Comparison of ENCODE assay signal across 7 cellular contexts in the genomic region with DNA sequence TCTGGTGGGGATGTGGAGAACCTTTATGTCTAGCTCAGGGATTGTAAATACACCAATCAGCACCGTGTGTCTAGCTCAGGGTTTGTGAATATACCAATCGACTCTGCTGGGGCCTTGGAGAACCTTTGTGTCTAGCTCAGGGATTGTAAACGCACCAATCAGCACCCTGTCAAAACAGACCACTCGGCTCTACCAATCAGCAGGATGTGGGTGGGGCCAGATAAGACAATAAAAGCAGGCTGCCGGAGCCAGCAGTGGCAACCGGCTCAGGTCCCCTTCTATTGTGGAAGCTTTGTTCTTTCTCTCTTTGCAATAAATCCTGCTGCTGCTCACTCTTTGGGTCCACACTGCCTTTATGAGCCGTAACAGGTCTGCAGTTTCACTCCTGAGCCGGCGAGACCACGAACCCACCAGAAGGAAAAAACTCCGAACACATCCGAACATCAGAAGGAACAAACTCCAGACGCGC. TPM values are rescaled to one million over a fixed set of nuclear protein-coding genes. Genes with fewer than 3 reads are reported as not detected.
DNase-seq lines count a peak whose midpoint lies in the region; ATAC-seq, FAIRE-seq and TF ChIP-seq lines count a peak whose summit lies in the region.
"Not testable (repeated sequence)": the region's sequence is repeated elsewhere in the genome, so short reads cannot be mapped to it uniquely, and the experiment has no call there.

No MANE protein-coding gene starts in this region.

- TF ChIP-seq CTCF in GM12878 (IDR thresholded peaks at IDR 0.05 in 2 of 3, conservative IDR thresholded peaks at IDR 0.05 in 1 of 3; ENCODE audit: control insufficient read depth in 2 of 3, extremely low read depth in 1 of 3, insufficient read depth in 1 of 3, low read depth in 3 of 3, low read length in 3 of 3); foreskin fibroblast (IDR thresholded peaks at IDR 0.05; ENCODE audit: low read depth, low read length); mesothelial cell of epicardium (IDR thresholded peaks at IDR 0.05; ENCODE audit: unreplicated experiment): not testable (repeated sequence)

- H3K27me3 ChIP-seq in GM23248 (replicated peaks; ENCODE audit: insufficient read depth); GM12878 (replicated peaks in 1 of 2; ENCODE audit: control insufficient read depth in 2 of 2, insufficient read depth in 2 of 2, low read length in 1 of 2); skeletal muscle tissue (ENCODE audit: control insufficient read depth in 3 of 3, insufficient read depth in 3 of 3, low read length in 3 of 3): not testable (repeated sequence)

- ATAC-seq in GM12878, result not testable (repeated sequence)

- not testable (repeated sequence) for H4K20me1 ChIP-seq in GM23248 (ENCODE audit: insufficient read depth); GM12878 (ENCODE audit: control insufficient read depth, insufficient read depth)

- SMC1A ChIA-PET in GM12878 (lab: Charles Lee; ENCODE audit: uncharacterized antibody, unreplicated experiment), result interaction anchor here (0.7 to 5.2 kb wide), 4 partner anchors 31 to 44 kb away, joined by 3 to 33 read pairs (median 4); a partner anchor contains a TSS

- TSS peak; percentile 93 for BruUV-seq in GM12878 (replicated peaks; lab: Mats Ljungman, UMichigan)

- RAD21 ChIA-PET in GM12878 (lab: Charles Lee; ENCODE audit: unreplicated experiment), result interaction anchor here (1.4 to 3.8 kb wide), 4 partner anchors 34 to 395 kb away, joined by 3 to 22 read pairs (median 7); a partner anchor contains a TSS

- 23 to 24% methylated on average over 14 of the region's 14 CpGs for WGBS in GM23248 (ENCODE audit: low coverage in 1 of 2, low lambda C conversion rate in 2 of 2, missing lambda C conversion rate in 2 of 2), 2 experiments
- WGBS in GM12878 (ENCODE audit: insufficient coverage, insufficient replicate concordance, low lambda C conversion rate, missing lambda C conversion rate), result 24% methylated on average over 14 of the region's 14 CpGs

- H3K27ac ChIP-seq in GM23248 (peak overlapping the region; percentile 68), GM12878 (ENCODE audit: control insufficient read depth, insufficient read depth) (peak overlapping the region; percentile 38), skeletal muscle tissue (ENCODE audit: low read depth, low read length) (peak overlapping the region; percentile 77)

- H2AFZ ChIP-seq in GM23248 (peak overlapping the region; percentile 100), GM12878 (ENCODE audit: control insufficient read depth, low read depth, low read length) (peak overlapping the region; percentile 98)

- H3K36me3 ChIP-seq in GM23248 (ENCODE audit: low read depth); GM12878 (ENCODE audit: control insufficient read depth in 2 of 2, insufficient read depth in 2 of 2, low read length in 1 of 2): not testable (repeated sequence)
- H3K36me3 ChIP-seq in skeletal muscle tissue (ENCODE audit: control insufficient read depth in 3 of 3, insufficient read depth in 3 of 3, low read length in 3 of 3), result peaks cover 0 to 11% (median 9%) of the 10 kb centered on the region in 3 donors

- H3F3A ChIP-seq in GM23248 (ENCODE audit: insufficient read depth), result not testable (repeated sequence)

- intact Hi-C loops in GM12878 (cut with micrococcal nuclease; ENCODE audit: unreplicated experiment), result not testable (repeated sequence)

- H3K4me3 ChIP-seq in GM23248 (peak overlapping the region; percentile 84), GM12878 (peak overlapping the region; percentile 74; the same call in 1 of the 2 replicates), foreskin fibroblast (ENCODE audit: low read depth in 1 of 2, low read length in 2 of 2) (peak overlapping the region; percentile 71 to 86), skeletal muscle tissue (ENCODE audit: low read length in 3 of 3) (peak overlapping the region; percentile 76 to 81 (median 77))

- H3K9ac ChIP-seq in GM23248 (peak overlapping the region; percentile 79), skeletal muscle tissue (ENCODE audit: low read depth in 1 of 3, low read length in 3 of 3) (peak overlapping the region; percentile 70 to 89 (median 79))
- not testable (repeated sequence) for H3K9ac ChIP-seq in GM12878 (ENCODE audit: control insufficient read depth, insufficient read depth, low read length)

- POLR2A ChIA-PET in GM12878 (lab: Charles Lee), result interaction anchor here (0.6 to 2.1 kb wide), 5 partner anchors 14 to 389 kb away, joined by 3 to 6 read pairs (median 4); a partner anchor contains a TSS

- peak overlapping the region; percentile 96 for H3K27ac Mint-ChIP-seq in mesothelial cell of epicardium

- peaks cover 22% of the 10 kb centered on the region for H3K36me3 Mint-ChIP-seq in mesothelial cell of epicardium

- not testable (repeated sequence) for H3K9me2 ChIP-seq in GM23248 (ENCODE audit: insufficient read depth)

- not testable (repeated sequence) for FAIRE-seq in GM12878 (lab: Jason Lieb, UNC)

- TF ChIP-seq EP300 in GM12878 (IDR thresholded peaks at IDR 0.05; ENCODE audit: borderline replicate concordance in 1 of 2, control insufficient read depth in 1 of 2, low read depth in 2 of 2, low read length in 2 of 2), result not testable (repeated sequence)

- not testable (repeated sequence) for H3K9me3 Mint-ChIP-seq in mesothelial cell of epicardium

- H3K79me2 ChIP-seq in GM23248 (ENCODE audit: insufficient read depth) (peaks cover 34% of the 10 kb centered on the region), GM12878 (ENCODE audit: control insufficient read depth, insufficient read depth, low read length) (peaks cover 25% of the 10 kb centered on the region)

- peaks cover 37% of the 10 kb centered on the region for H3K4me1 Mint-ChIP-seq in mesothelial cell of epicardium

- H3K4me2 ChIP-seq in GM23248 (ENCODE audit: unreplicated experiment) (peak overlapping the region; percentile 87), GM12878 (ENCODE audit: control insufficient read depth, insufficient read depth) (peak overlapping the region; percentile 88)

- H3K9me3 ChIP-seq in GM23248 (ENCODE audit: low read depth); GM12878 (replicated peaks; ENCODE audit: control insufficient read depth, insufficient read depth, low read length); skeletal muscle tissue (ENCODE audit: control insufficient read depth in 3 of 3, low read length in 3 of 3): not testable (repeated sequence)

- DNase-seq in GM23248; GM12878 (ENCODE audit: low read depth, low spot score); mesothelial cell of epicardium (ENCODE audit: low spot score in 2 of 2, unreplicated experiment in 2 of 2): not testable (repeated sequence)
- peak; percentile 38 for DNase-seq in NCI-H69 (lab: John Stamatoyannopoulos, UW)
- DNase-seq in activated CD4-positive, CD25-positive, alpha-beta regulatory T cell treated with anti-CD3 and anti-CD28 coated beads, Interleukin-2, amount 50 U/mL, for 72 hours, result peak; percentile 45
- DNase-seq in foreskin fibroblast, result peak in 1 of 2 donors; percentile 30

- not testable (repeated sequence) for TF ChIP-seq RAD21 in GM12878 (IDR thresholded peaks at IDR 0.05; ENCODE audit: insufficient read depth, low read depth, low read length)

- peaks cover 15% of the 10 kb centered on the region for H3K4me1 ChIP-seq in GM23248 (ENCODE audit: insufficient read depth)
- H3K4me1 ChIP-seq in GM12878 (ENCODE audit: control insufficient read depth, insufficient read depth, low read length), result not testable (repeated sequence)
- peaks cover 28 to 31% (median 28%) of the 10 kb centered on the region in 3 donors for H3K4me1 ChIP-seq in skeletal muscle tissue (ENCODE audit: control insufficient read depth in 3 of 3, insufficient read depth in 3 of 3, low read length in 3 of 3)

- in situ Hi-C loops in GM23248 (cut with MboI); GM12878 (cut with MboI): not testable (repeated sequence)

- not testable (repeated sequence) for TF ChIP-seq POLR2A in GM12878 (IDR thresholded peaks at IDR 0.05; ENCODE audit: low read depth, low read length)

- not testable (repeated sequence) for H3K27me3 Mint-ChIP-seq in mesothelial cell of epicardium (ENCODE audit: low read depth)

- CTCF ChIA-PET in GM12878 (lab: Yijun Ruan, JAX), result interaction anchor here (0.9 to 2.2 kb wide), 5 partner anchors 26 to 201 kb away, joined by 3 to 5 read pairs (median 4); no protein-coding TSS in a partner anchor

- H3K4me3 Mint-ChIP-seq in mesothelial cell of epicardium, result peak overlapping the region; percentile 78

RNA-seq across cellular contexts. Expression of a gene that starts 20.5 kb away (rescaled TPM):
- total RNA-seq in GM23248 (2014; rRNA removed; shearing (Covaris generic)), result 0.38 TPM in 1 of 2 replicates, not detected in the other
- polyA plus RNA-seq in GM23248 (2016; fragmentation: Nextera tagmentation; extraction: Ambion mirVana) (0.80 TPM in 1 of 2 replicates, not detected in the other), GM12878 (2011; rRNA removed) (not detected in 2 replicates), GM12878 (2014; fragmentation: Illumina TruSeq; extraction: Trizol) (not detected in 2 replicates), GM12878 (2014; fragmentation: Nextera tagmentation; extraction: Ambion mirVana) (not detected), GM12878 (2014; rRNA removed) (not detected in 2 replicates), GM12878 (2016; fragmentation: Nextera tagmentation; extraction: Ambion mirVana) (not detected)
- total RNA-seq in GM12878 (2013; cell fraction: nucleolus; rRNA removed), result not detected in 2 replicates
- total RNA-seq in GM12878 (2014; rRNA removed) (not detected in 2 replicates), GM12878 (2014; rRNA removed; fragmentation: Illumina TruSeq; extraction: Trizol) (not detected in 2 replicates), GM12878 (2021) (0.37 and 0.90 TPM in 2 replicates), mesothelial cell of epicardium (1.1 to 4.6 TPM (median 3.4 TPM) in 3 replicates), skeletal muscle tissue (0.52 TPM)
- polyA plus RNA-seq in GM12878 (2011; ENCODE audit: low read depth), result not detected
- not detected in 2 replicates for polyA plus RNA-seq in GM12878 (2011; cell fraction: cytosol; rRNA removed)
- not detected in 2 replicates for polyA plus RNA-seq in GM12878 (2011; cell fraction: nucleus; rRNA removed)
- not detected in 2 replicates for polyA plus RNA-seq in GM12878 (2012)
- polyA minus RNA-seq in GM12878 (2011; rRNA and poly(A)+ RNA removed), result not detected in 2 replicates
- 14.4 and 27.8 TPM in 2 replicates for polyA minus RNA-seq in GM12878 (2011; cell fraction: cytosol; rRNA and poly(A)+ RNA removed)
- polyA minus RNA-seq in GM12878 (2011; cell fraction: nucleus; rRNA and poly(A)+ RNA removed), result 3.7 and 12.0 TPM in 2 replicates

RNA-seq across cellular contexts. Expression of a gene that starts 32.7 kb away (rescaled TPM):
- total RNA-seq in GM23248 (2014; rRNA removed; shearing (Covaris generic)), result 95.7 and 108 TPM in 2 replicates
- polyA plus RNA-seq in GM23248 (2016; fragmentation: Nextera tagmentation; extraction: Ambion mirVana), result 261 and 273 TPM in 2 replicates
- 11.5 and 11.9 TPM in 2 replicates for total RNA-seq in GM12878 (2013; cell fraction: nucleolus; rRNA removed)
- total RNA-seq in GM12878 (2014; rRNA removed), result 48.5 and 50.6 TPM in 2 replicates
- 54.8 and 56.9 TPM in 2 replicates for total RNA-seq in GM12878 (2014; rRNA removed; fragmentation: Illumina TruSeq; extraction: Trizol)
- total RNA-seq in GM12878 (2021), result 105 TPM in 2 replicates
- 76.4 TPM for polyA plus RNA-seq in GM12878 (2011; ENCODE audit: low read depth)
- polyA plus RNA-seq in GM12878 (2011; rRNA removed), result 97.5 and 99.4 TPM in 2 replicates
- 61.4 and 95.3 TPM in 2 replicates for polyA plus RNA-seq in GM12878 (2011; cell fraction: cytosol; rRNA removed)
- 50.2 and 76.3 TPM in 2 replicates for polyA plus RNA-seq in GM12878 (2011; cell fraction: nucleus; rRNA removed)
- 107 and 111 TPM in 2 replicates for polyA plus RNA-seq in GM12878 (2012)
- 69.3 and 70.2 TPM in 2 replicates for polyA plus RNA-seq in GM12878 (2014; fragmentation: Illumina TruSeq; extraction: Trizol)
- polyA plus RNA-seq in GM12878 (2014; fragmentation: Nextera tagmentation; extraction: Ambion mirVana), result 10 to 100 TPM; 18.7 to 38.0 TPM
- polyA plus RNA-seq in GM12878 (2014; rRNA removed), result 103 and 105 TPM in 2 replicates
- 10 to 100 TPM; 92.3 to 92.8 TPM for polyA plus RNA-seq in GM12878 (2016; fragmentation: Nextera tagmentation; extraction: Ambion mirVana)
- polyA minus RNA-seq in GM12878 (2011; rRNA and poly(A)+ RNA removed), result 19.4 and 21.8 TPM in 2 replicates
- 9.2 and 14.2 TPM in 2 replicates for polyA minus RNA-seq in GM12878 (2011; cell fraction: cytosol; rRNA and poly(A)+ RNA removed)
- polyA minus RNA-seq in GM12878 (2011; cell fraction: nucleus; rRNA and poly(A)+ RNA removed), result 12.5 and 17.5 TPM in 2 replicates
- total RNA-seq in mesothelial cell of epicardium, result 242 to 249 TPM (median 246 TPM) in 3 replicates
- 83.0 TPM for total RNA-seq in skeletal muscle tissue

RNA-seq across cellular contexts. Expression of a gene that starts 36.4 kb away (rescaled TPM):
- 44.1 and 62.6 TPM in 2 replicates for total RNA-seq in GM23248 (2014; rRNA removed; shearing (Covaris generic))
- polyA plus RNA-seq in GM23248 (2016; fragmentation: Nextera tagmentation; extraction: Ambion mirVana) (43.9 and 46.1 TPM in 2 replicates), GM12878 (2011; rRNA removed) (85.1 and 117 TPM in 2 replicates), GM12878 (2014; fragmentation: Illumina TruSeq; extraction: Trizol) (61.1 and 67.8 TPM in 2 replicates), GM12878 (2014; fragmentation: Nextera tagmentation; extraction: Ambion mirVana) (10 to 100 TPM; 30.6 to 34.5 TPM), GM12878 (2014; rRNA removed) (51.3 and 58.7 TPM in 2 replicates), GM12878 (2016; fragmentation: Nextera tagmentation; extraction: Ambion mirVana) (10 to 100 TPM; 52.2 to 53.6 TPM)
- 29.8 and 30.0 TPM in 2 replicates for total RNA-seq in GM12878 (2013; cell fraction: nucleolus; rRNA removed)
- total RNA-seq in GM12878 (2014; rRNA removed) (41.3 and 52.4 TPM in 2 replicates), GM12878 (2014; rRNA removed; fragmentation: Illumina TruSeq; extraction: Trizol) (61.3 and 65.8 TPM in 2 replicates), GM12878 (2021) (44.0 and 44.2 TPM in 2 replicates), mesothelial cell of epicardium (66.9 to 68.8 TPM (median 67.9 TPM) in 3 replicates), skeletal muscle tissue (32.9 TPM)
- 27.4 TPM for polyA plus RNA-seq in GM12878 (2011; ENCODE audit: low read depth)
- polyA plus RNA-seq in GM12878 (2011; cell fraction: cytosol; rRNA removed), result 29.5 and 33.3 TPM in 2 replicates
- 43.6 and 56.6 TPM in 2 replicates for polyA plus RNA-seq in GM12878 (2011; cell fraction: nucleus; rRNA removed)
- 36.0 and 41.9 TPM in 2 replicates for polyA plus RNA-seq in GM12878 (2012)
- polyA minus RNA-seq in GM12878 (2011; rRNA and poly(A)+ RNA removed), result 20.3 and 23.2 TPM in 2 replicates
- 9.1 and 12.2 TPM in 2 replicates for polyA minus RNA-seq in GM12878 (2011; cell fraction: cytosol; rRNA and poly(A)+ RNA removed)
- polyA minus RNA-seq in GM12878 (2011; cell fraction: nucleus; rRNA and poly(A)+ RNA removed), result 15.6 and 21.7 TPM in 2 replicates

RNA-seq across cellular contexts. Expression of a gene that starts 42.7 kb away (rescaled TPM):
- total RNA-seq in GM23248 (2014; rRNA removed; shearing (Covaris generic)), result 22.9 and 27.3 TPM in 2 replicates
- polyA plus RNA-seq in GM23248 (2016; fragmentation: Nextera tagmentation; extraction: Ambion mirVana), result 22.7 and 23.3 TPM in 2 replicates
- 5.3 and 5.7 TPM in 2 replicates for total RNA-seq in GM12878 (2013; cell fraction: nucleolus; rRNA removed)
- 19.9 and 23.8 TPM in 2 replicates for total RNA-seq in GM12878 (2014; rRNA removed)
- 5.8 and 6.9 TPM in 2 replicates for total RNA-seq in GM12878 (2014; rRNA removed; fragmentation: Illumina TruSeq; extraction: Trizol)
- 18.0 and 20.4 TPM in 2 replicates for total RNA-seq in GM12878 (2021)
- 5.2 TPM for polyA plus RNA-seq in GM12878 (2011; ENCODE audit: low read depth)
- 9.8 and 11.5 TPM in 2 replicates for polyA plus RNA-seq in GM12878 (2011; rRNA removed)
- 11.7 and 17.3 TPM in 2 replicates for polyA plus RNA-seq in GM12878 (2011; cell fraction: cytosol; rRNA removed)
- polyA plus RNA-seq in GM12878 (2011; cell fraction: nucleus; rRNA removed), result 12.7 and 15.0 TPM in 2 replicates
- polyA plus RNA-seq in GM12878 (2012), result 11.9 and 12.5 TPM in 2 replicates
- polyA plus RNA-seq in GM12878 (2014; fragmentation: Illumina TruSeq; extraction: Trizol), result 4.2 and 7.5 TPM in 2 replicates
- 1 to 10 TPM; 2.7 to 6.3 TPM for polyA plus RNA-seq in GM12878 (2014; fragmentation: Nextera tagmentation; extraction: Ambion mirVana)
- polyA plus RNA-seq in GM12878 (2014; rRNA removed), result 20.8 and 21.2 TPM in 2 replicates
- 10 to 100 TPM in 1 of 2 experiments, 1 to 10 TPM in 1; 3.0 to 21.1 TPM for polyA plus RNA-seq in GM12878 (2016; fragmentation: Nextera tagmentation; extraction: Ambion mirVana)
- 4.9 and 8.0 TPM in 2 replicates for polyA minus RNA-seq in GM12878 (2011; rRNA and poly(A)+ RNA removed)
- 4.1 and 5.5 TPM in 2 replicates for polyA minus RNA-seq in GM12878 (2011; cell fraction: cytosol; rRNA and poly(A)+ RNA removed)
- polyA minus RNA-seq in GM12878 (2011; cell fraction: nucleus; rRNA and poly(A)+ RNA removed), result 6.3 and 14.2 TPM in 2 replicates
- 17.0 to 18.1 TPM (median 18.0 TPM) in 3 replicates for total RNA-seq in mesothelial cell of epicardium
- 6.3 TPM for total RNA-seq in skeletal muscle tissue
